Comparison of ENCODE assay signal across 23 cellular contexts in genomic region chr13:80029170-80029569, GRCh38.
A peak's percentile ranks its signal among the peaks of the same experiment; 100 is the strongest.
DNase-seq lines count a peak whose midpoint lies in the region; ATAC-seq, FAIRE-seq and TF ChIP-seq lines count a peak whose summit lies in the region.
"Had no signal": no experiment of that assay in that cellular context is flagged by ENCODE, and none has a peak within 500 bp of the region (broad histone marks: within the 10 kb centered on the region; RNA-seq: fewer than 3 reads in every experiment).

No MANE protein-coding gene starts in this region.

- peak overlapping the region in 1 of 10 donors; percentile 22 for H3K27ac Mint-ChIP-seq in naive thymus-derived CD8-positive, alpha-beta T cell
- H3K27ac Mint-ChIP-seq: activated CD8-positive, alpha-beta T cell treated with anti-CD3 and anti-CD28 coated beads, Interleukin-2, amount 10 ng/mL, durations not matched to agents 7 days and 5 days; stimulated activated memory B cell treated with anti-CD40 and anti-IgM and Interleukin-4, amounts not matched to agents 10 μg/mL and 1 μg/mL and 100 μg/mL, for 72 hours had no signal

- intact Hi-C loops in colonic mucosa (cut with DNase I): no loop called here

- H3K4me3 Mint-ChIP-seq in naive thymus-derived CD8-positive, alpha-beta T cell: no peak overlapping the region
- H3K4me3 Mint-ChIP-seq: activated CD8-positive, alpha-beta T cell treated with anti-CD3 and anti-CD28 coated beads, Interleukin-2, amount 10 ng/mL, durations not matched to agents 7 days and 5 days; stimulated activated memory B cell treated with anti-CD40 and anti-IgM and Interleukin-4, amounts not matched to agents 10 μg/mL and 1 μg/mL and 100 μg/mL, for 72 hours had no signal

- no peak overlapping the region for H3K27ac ChIP-seq in colonic mucosa
- H3K27ac ChIP-seq: left lung, sigmoid colon, upper lobe of right lung had no signal

- no peaks in the 10 kb centered on the region for H3K27me3 Mint-ChIP-seq in naive thymus-derived CD8-positive, alpha-beta T cell
- H3K27me3 Mint-ChIP-seq: stimulated activated memory B cell treated with anti-CD40 and anti-IgM and Interleukin-4, amounts not matched to agents 10 μg/mL and 1 μg/mL and 100 μg/mL, for 72 hours had no signal

- no peak for ATAC-seq in HG03565 (IDR thresholded peaks at IDR 0.05; ENCODE audit: unreplicated experiment)
- ATAC-seq in naive thymus-derived CD8-positive, alpha-beta T cell: no peak
- ATAC-seq: activated CD8-positive, alpha-beta T cell treated with anti-CD3 and anti-CD28 coated beads, Interleukin-2, amount 10 ng/mL, durations not matched to agents 7 days and 5 days; GM12878; left lung; stimulated activated memory B cell treated with anti-CD40 and anti-IgM and Interleukin-4, amounts not matched to agents 10 μg/mL and 1 μg/mL and 100 μg/mL, for 72 hours had no signal

- no peak overlapping the region for H3K4me3 ChIP-seq in colonic mucosa
- H3K4me3 ChIP-seq: dorsolateral prefrontal cortex, GM12878, left lung, MG63, sigmoid colon, upper lobe of right lung had no signal

- TF ChIP-seq CTCF in colonic mucosa (IDR thresholded peaks at IDR 0.05): no peak

- DNase-seq in COR-L47 (lab: John Stamatoyannopoulos, UW) (peak; percentile 69), G401 (ENCODE audit: low spot score) (peak; percentile 91), NCI-H345 (lab: John Stamatoyannopoulos, UW) (peak; percentile 71), colonic mucosa (peak; percentile 44), GM12892 (ENCODE audit: insufficient read length) (no peak)
- no peak for DNase-seq in naive thymus-derived CD8-positive, alpha-beta T cell
- DNase-seq: activated CD4-positive, CD25-positive, alpha-beta regulatory T cell treated with anti-CD3 and anti-CD28 coated beads, Interleukin-2, amount 50 U/mL, for 72 hours; activated CD8-positive, alpha-beta T cell treated with anti-CD3 and anti-CD28 coated beads, Interleukin-2, amount 10 ng/mL, durations not matched to agents 7 days and 5 days; activated gamma-delta T cell; KG1; left lung; mesenchymal stem cell; MG63; NCI-H1694; sigmoid colon; stimulated activated CD4-positive, alpha-beta T cell treated with anti-CD3 and anti-CD28 coated beads, Interleukin-4, amount 100 ng/mL, for 4 hours; upper lobe of right lung had no signal

- H3K27me3 ChIP-seq in colonic mucosa: no peaks in the 10 kb centered on the region
- H3K27me3 ChIP-seq: dorsolateral prefrontal cortex, left lung, MG63, sigmoid colon, upper lobe of right lung had no signal

- H3K36me3 ChIP-seq in colonic mucosa: no peaks in the 10 kb centered on the region
- H3K36me3 ChIP-seq: left lung, MG63, sigmoid colon, upper lobe of right lung had no signal

- POLR2A ChIA-PET in naive thymus-derived CD8-positive, alpha-beta T cell (lab: Charles Lee): no interaction called here

- FAIRE-seq in GM12892 (lab: Jason Lieb, UNC): no peak
- FAIRE-seq: astrocyte, endothelial cell of umbilical vein, GM12878 had no signal

- H3K36me3 Mint-ChIP-seq in naive thymus-derived CD8-positive, alpha-beta T cell: no peaks in the 10 kb centered on the region
- H3K36me3 Mint-ChIP-seq: stimulated activated memory B cell treated with anti-CD40 and anti-IgM and Interleukin-4, amounts not matched to agents 10 μg/mL and 1 μg/mL and 100 μg/mL, for 72 hours had no signal

- no peak for TF ChIP-seq POLR2A in GM12892 (IDR thresholded peaks at IDR 0.05; ENCODE audit: low read depth, low read length)

- H3K4me1 ChIP-seq in colonic mucosa: no peaks in the 10 kb centered on the region
- H3K4me1 ChIP-seq: left lung, sigmoid colon had no signal

- in situ Hi-C loops in G401 (cut with HindIII; ENCODE audit: low sequenced_read_pairs): no loop called here

- H3K9me3 Mint-ChIP-seq in naive thymus-derived CD8-positive, alpha-beta T cell: no peaks in the 10 kb centered on the region
- H3K9me3 Mint-ChIP-seq: stimulated activated memory B cell treated with anti-CD40 and anti-IgM and Interleukin-4, amounts not matched to agents 10 μg/mL and 1 μg/mL and 100 μg/mL, for 72 hours had no signal

- H3K9me3 ChIP-seq in colonic mucosa: no peaks in the 10 kb centered on the region
- H3K9me3 ChIP-seq: left lung, MG63, sigmoid colon, upper lobe of right lung had no signal

- no peaks in the 10 kb centered on the region for H3K4me1 Mint-ChIP-seq in naive thymus-derived CD8-positive, alpha-beta T cell
- H3K4me1 Mint-ChIP-seq: stimulated activated memory B cell treated with anti-CD40 and anti-IgM and Interleukin-4, amounts not matched to agents 10 μg/mL and 1 μg/mL and 100 μg/mL, for 72 hours had no signal

- no peak overlapping the region for H3K9ac ChIP-seq in colonic mucosa (ENCODE audit: low read depth in 2 of 2, low read length in 2 of 2)

Comparison
In these comparisons a context has a peak if more than half of its experiments do, and no peak if none do; other contexts are left out.
1. DNase-seq: peak in COR-L47 (single experiment), G401 (single experiment), NCI-H345 (single experiment) and colonic mucosa (single experiment); none in GM12892 (single experiment) and naive thymus-derived CD8-positive, alpha-beta T cell (0 of 10).